6 cellular contexts compared by ENCODE assay signal in genomic region chr7:67805921-67806471, GRCh38.
"Had no signal": no experiment of that assay in that cellular context is flagged by ENCODE, and none has a peak within 500 bp of the region (broad histone marks: within the 10 kb centered on the region; RNA-seq: fewer than 3 reads in every experiment).

No MANE protein-coding gene starts in this region.

- FAIRE-seq: HTR-8/SVneo, K562 had no signal

- H3K4me3 ChIP-seq: K562 had no signal

- DNase-seq: IMR-90, KBM-7, KG1 had no signal

- ATAC-seq: K562 had no signal

- H3K27ac ChIP-seq: HL-60 had no signal
